8 cellular contexts compared by ENCODE assay signal in the genomic region with DNA sequence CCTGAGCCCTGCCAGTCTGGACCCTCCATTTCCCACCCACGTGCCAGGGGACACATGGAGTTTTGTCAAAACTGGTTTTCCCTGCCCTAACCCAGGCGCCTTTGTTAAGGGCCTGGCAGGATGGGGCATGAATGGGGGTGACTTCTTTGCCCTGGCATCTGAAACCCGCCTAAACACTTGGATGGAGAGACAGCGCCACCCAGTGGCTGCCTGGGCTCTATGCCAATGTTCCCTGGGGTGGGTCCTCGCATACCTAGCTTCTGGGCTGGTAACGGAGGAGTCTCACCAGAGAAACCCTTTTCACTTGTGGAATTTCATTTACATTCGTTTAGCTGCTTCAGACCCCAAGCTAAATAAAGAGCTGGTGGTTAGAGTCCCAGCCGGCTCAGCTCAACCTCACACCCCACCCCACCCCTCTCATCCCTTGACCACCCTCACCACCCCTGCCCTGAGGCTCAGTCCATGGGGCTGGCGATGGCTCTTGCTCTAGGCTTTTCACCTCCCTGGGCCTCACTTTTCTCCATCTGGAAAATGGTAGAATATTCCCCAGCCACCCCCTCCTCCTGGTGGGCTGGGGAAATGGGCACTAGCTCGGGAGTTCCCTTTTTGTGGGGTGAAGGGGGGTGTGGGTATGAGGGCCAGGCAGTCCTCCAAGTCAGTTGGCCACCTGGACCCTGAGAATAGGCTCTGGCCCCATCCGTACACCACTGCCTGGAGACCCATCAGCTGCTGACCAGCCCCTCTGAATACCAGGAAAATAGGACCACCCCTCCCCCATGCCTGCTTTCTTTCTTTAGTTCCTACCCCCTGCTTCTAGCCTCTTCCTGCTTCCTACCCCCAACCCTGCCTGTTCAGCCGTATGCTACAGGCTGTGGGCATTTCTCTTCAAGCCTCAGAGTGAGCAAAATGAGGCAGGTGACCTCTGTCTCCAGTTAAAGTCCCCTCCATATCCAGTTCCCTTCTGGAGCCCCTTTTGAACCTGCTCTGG. TPM values are rescaled to one million over a fixed set of nuclear protein-coding genes. Genes with fewer than 3 reads are reported as not detected.
A peak's percentile ranks its signal among the peaks of the same experiment; 100 is the strongest.
DNase-seq lines count a peak whose midpoint lies in the region; ATAC-seq and TF ChIP-seq lines count a peak whose summit lies in the region.

No MANE protein-coding gene starts in this region.

- H3K27ac Mint-ChIP-seq in HFFc6: no peak overlapping the region

- WGBS in ectodermal cell, 2 experiments: 1 to 4% methylated on average over 10 to 11 of the region's 12 CpGs

- no peaks in the 10 kb centered on the region for H3K36me3 Mint-ChIP-seq in HFFc6 (ENCODE audit: low read depth)

- peaks cover 6% of the 10 kb centered on the region for H3K27me3 Mint-ChIP-seq in HFFc6 (ENCODE audit: insufficient read depth)

- H3K27me3 ChIP-seq in ectodermal cell (ENCODE audit: control insufficient read depth, insufficient read depth, low read length, poor library complexity, severe bottlenecking) (no peaks in the 10 kb centered on the region), lower lobe of right lung (ENCODE audit: low read depth) (no peaks in the 10 kb centered on the region)

- H3K4me3 Mint-ChIP-seq in HFFc6: no peak overlapping the region

- no peaks in the 10 kb centered on the region; the same call in 1 of the 2 replicates for H3K4me1 Mint-ChIP-seq in HFFc6 (ENCODE audit: low read depth)

- intact Hi-C loops in lower lobe of right lung (cut with DNase I): no loop called here

- DNase-seq in DMS53 (lab: John Stamatoyannopoulos, UW) (peak; percentile 86), HFFc6 (peak; percentile 25), NCI-H460 (ENCODE audit: extremely low read depth, low read depth) (peak; percentile 65), lower lobe of right lung (peak; percentile 65)
- peak; percentile 70 to 72 for DNase-seq in activated CD4-positive, alpha-beta T cell treated with anti-CD3 and anti-CD28 coated beads, Interleukin-2, amount 50 U/mL, for 4 hours
- peak; percentile 12 for DNase-seq in stimulated activated CD8-positive, alpha-beta memory T cell treated with anti-CD3 and anti-CD28 coated beads, Interleukin-12 subunit alpha, Interleukin-12 subunit beta, amount 100 ng/mL, for 24 hours (ENCODE audit: extremely low read depth)

- TF ChIP-seq CTCF in HFFc6 (IDR thresholded peaks at IDR 0.05) (peak; percentile 88), lower lobe of right lung (IDR thresholded peaks at IDR 0.05) (peak; percentile 76)

- H3K9me3 Mint-ChIP-seq in HFFc6: no peaks in the 10 kb centered on the region

- H3K36me3 ChIP-seq in ectodermal cell (ENCODE audit: control insufficient read depth, insufficient read depth, low read length) (no peaks in the 10 kb centered on the region), lower lobe of right lung (no peaks in the 10 kb centered on the region)

- H3K4me1 ChIP-seq in ectodermal cell (ENCODE audit: control insufficient read depth, insufficient read depth, low read length): peaks cover 8% of the 10 kb centered on the region
- H3K4me1 ChIP-seq in lower lobe of right lung: no peaks in the 10 kb centered on the region

- ATAC-seq in lower lobe of right lung: peak; percentile 75 to 80
- no peak for ATAC-seq in HG03135 (IDR thresholded peaks at IDR 0.05; ENCODE audit: unreplicated experiment)

- H3K9me3 ChIP-seq in ectodermal cell (ENCODE audit: control insufficient read depth, low read length): no peaks in the 10 kb centered on the region
- H3K9me3 ChIP-seq in lower lobe of right lung: no peaks in the 10 kb centered on the region

- H3K27ac ChIP-seq in ectodermal cell (ENCODE audit: insufficient read depth, low read depth, low read length, poor library complexity, severe bottlenecking) (peak overlapping the region; percentile 50), lower lobe of right lung (no peak overlapping the region)

- no peak overlapping the region for H3K4me3 ChIP-seq in ectodermal cell (ENCODE audit: insufficient read depth, low read depth, low read length)
- no peak overlapping the region for H3K4me3 ChIP-seq in lower lobe of right lung

RNA-seq across cellular contexts. Expression of a gene that starts 57.1 kb away (rescaled TPM):
- total RNA-seq in HFFc6 (2021; fragmentation: NEBNext Ultra II Directional; extraction: Animal tissue kit (Norgen Biotek cat#: 25700)): 10 to 100 TPM; 13.3 to 18.9 (median 17.0) TPM
- total RNA-seq in NCI-H460 (2014; rRNA removed; shearing (Covaris generic)): 15.8 and 17.3 TPM in 2 replicates
- 10.0 and 12.4 TPM in 2 replicates for polyA plus RNA-seq in NCI-H460 (2014; cell fraction: nucleus; rRNA removed)
- 57.5 TPM for polyA plus RNA-seq in ectodermal cell (2013, experiment 1 of 4)
- polyA plus RNA-seq in ectodermal cell (2013, experiment 2 of 4): 53.1 TPM
- 42.1 TPM for polyA plus RNA-seq in ectodermal cell (2013, experiment 3 of 4)
- 48.6 TPM for polyA plus RNA-seq in ectodermal cell (2013, experiment 4 of 4)
- 21.9 TPM for total RNA-seq in lower lobe of right lung

Comparison
In these comparisons a context has a peak if more than half of its experiments do, and no peak if none do; other contexts are left out.
1. DNase-seq: peak in every context shown above with its lines; median percentile 86 in DMS53; 71 in activated CD4-positive, alpha-beta T cell treated with anti-CD3 and anti-CD28 coated beads, Interleukin-2, amount 50 U/mL, for 4 hours; 65 in NCI-H460; 65 in lower lobe of right lung; 25 in HFFc6; 12 in stimulated activated CD8-positive, alpha-beta memory T cell treated with anti-CD3 and anti-CD28 coated beads, Interleukin-12 subunit alpha, Interleukin-12 subunit beta, amount 100 ng/mL, for 24 hours.